Comparison of ENCODE assay signal across 8 cellular contexts in the genomic region with DNA sequence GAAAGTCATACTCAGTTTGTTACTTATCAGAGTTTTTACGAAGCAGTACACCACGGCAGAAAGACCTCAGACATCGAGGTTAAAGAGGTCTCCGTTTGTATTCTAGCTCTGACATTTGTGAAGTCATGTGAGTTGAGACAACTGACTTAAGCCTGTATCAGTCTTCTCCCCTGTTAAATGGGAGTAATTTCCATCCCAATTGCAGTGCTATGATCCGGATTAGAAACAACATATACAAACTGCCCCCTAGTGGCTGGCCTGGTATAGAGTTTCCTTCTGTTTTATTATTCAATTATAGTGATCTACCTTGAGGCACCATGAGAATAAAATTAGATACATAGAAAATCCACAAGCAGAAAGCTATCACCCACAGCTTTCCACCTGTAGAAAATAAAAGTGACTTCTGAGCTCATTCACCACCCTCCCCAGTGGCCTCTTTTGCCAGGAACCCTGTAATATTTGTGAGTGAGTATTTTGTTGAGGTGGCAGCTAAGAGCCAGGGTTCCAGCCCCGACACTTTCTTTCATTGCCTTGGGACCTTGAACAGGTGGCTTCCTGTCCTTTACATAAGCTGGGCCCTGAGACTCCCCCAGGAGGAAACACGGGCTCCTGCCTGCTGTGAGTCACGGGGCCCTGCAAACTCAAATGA.
DNase-seq lines count a peak whose midpoint lies in the region; ATAC-seq, FAIRE-seq and TF ChIP-seq lines count a peak whose summit lies in the region.

No MANE protein-coding gene starts in this region.

- no TSS peak for BruUV-seq in Caco-2 (replicated peaks; lab: Mats Ljungman, UMichigan)
- no TSS peak for BruUV-seq in HepG2 (replicated peaks; lab: Mats Ljungman, UMichigan)

- TF ChIP-seq CTCF in Caco-2 (IDR thresholded peaks at IDR 0.05; ENCODE audit: insufficient read depth in 1 of 2, low read depth in 1 of 2, low read length in 1 of 2, severe bottlenecking in 1 of 2, unreplicated experiment in 1 of 2) (peak; percentile 47 to 55), HEK293 (tag by site-specific recombination; IDR thresholded peaks at IDR 0.05) (no peak), HepG2 (CRISPR knock-in tag; IDR thresholded peaks at IDR 0.05) (peak; percentile 54)

- no peak for FAIRE-seq in HepG2 (lab: Jason Lieb, UNC)

- no peak for ATAC-seq in HepG2
- ATAC-seq in GM21360 (IDR thresholded peaks at IDR 0.05; ENCODE audit: unreplicated experiment) = no peak

- no peak for TF ChIP-seq EP300 in HepG2 (IDR thresholded peaks at IDR 0.05; ENCODE audit: low read depth in 2 of 2, low read length in 2 of 2)
- no peak for TF ChIP-seq EP300 in HepG2 (CRISPR knock-in tag; IDR thresholded peaks at IDR 0.05; ENCODE audit: borderline replicate concordance)

- no peaks in the 10 kb centered on the region for H3K9me3 Mint-ChIP-seq in Caco-2 (ENCODE audit: unreplicated experiment)

- H3K4me1 ChIP-seq in Caco-2 (no peaks in the 10 kb centered on the region), HEK293 (ENCODE audit: control insufficient read depth, insufficient read depth, low read length) (peaks cover 5% of the 10 kb centered on the region), HepG2 (ENCODE audit: insufficient read depth, low read length) (peaks cover 13% of the 10 kb centered on the region)

- DNase-seq in Caco-2 (peak in 1 of 2 experiments; percentile 28), HepG2 (ENCODE audit: low spot score) (peak; percentile 24), 8988T (no peak), GDM1 (lab: John Stamatoyannopoulos, UW) (no peak), posterior vena cava (ENCODE audit: low spot score) (no peak)
- peak; percentile 17 to 42 for DNase-seq in activated CD4-positive, alpha-beta T cell treated with anti-CD3 and anti-CD28 coated beads, Interleukin-2, amount 50 U/mL, for 48 hours

- H3K4me1 Mint-ChIP-seq in Caco-2 (ENCODE audit: low read depth, unreplicated experiment) = peaks cover 3% of the 10 kb centered on the region

- in situ Hi-C loops in HepG2 (cut with HindIII; ENCODE audit: extremely low pct_ligation_motif_present, low pct_unique_long_range_greater_than_20kb) = loop anchor here (25.0 kb wide), 1 partner anchor 598 kb away; no protein-coding TSS in a partner anchor

- CTCF ChIA-PET in Caco-2 (lab: Charles Lee) = no interaction called here
- CTCF ChIA-PET in HEK293 (lab: Yijun Ruan, JAX) = interaction anchor here (0.6 to 2.0 kb wide), 17 partner anchors 11 to 1574 kb away, joined by 3 to 9 read pairs (median 4); no protein-coding TSS in a partner anchor
- CTCF ChIA-PET in HepG2 (lab: Yijun Ruan, JAX; ENCODE audit: low intra/inter-chr PET ratio, low total read pairs) = interaction anchor here (1.1 to 1.5 kb wide), 2 partner anchors 592 to 596 kb away, joined by 3 to 6 read pairs; no protein-coding TSS in a partner anchor

- H4K20me1 ChIP-seq in HepG2 (ENCODE audit: insufficient read depth, low read length) = no peaks in the 10 kb centered on the region

- H2AFZ ChIP-seq in HepG2 (ENCODE audit: low read length) = no peak overlapping the region

- no peaks in the 10 kb centered on the region for H3K36me3 Mint-ChIP-seq in Caco-2 (ENCODE audit: insufficient read depth, unreplicated experiment)

- peaks cover 22% of the 10 kb centered on the region for H3K27me3 Mint-ChIP-seq in Caco-2 (ENCODE audit: insufficient read depth, unreplicated experiment)

- no peak overlapping the region for H3K4me2 ChIP-seq in HepG2 (ENCODE audit: low read depth, low read length)

- H3K36me3 ChIP-seq in Caco-2 (ENCODE audit: control insufficient read depth, insufficient read depth, low read length) (no peaks in the 10 kb centered on the region), HEK293 (ENCODE audit: control insufficient read depth in 2 of 2, insufficient read depth in 1 of 2, low read length in 2 of 2) (no peaks in the 10 kb centered on the region), HepG2 (replicated peaks in 1 of 2; ENCODE audit: control insufficient read depth in 1 of 2, insufficient read depth in 2 of 2, low read length in 2 of 2) (no peaks in the 10 kb centered on the region)

- no peak for TF ChIP-seq POLR2A in HepG2 (IDR thresholded peaks at IDR 0.05; ENCODE audit: insufficient read depth in 1 of 2, low read depth in 2 of 2, low read length in 2 of 2)

- no peak overlapping the region for H3K9ac ChIP-seq in HepG2 (ENCODE audit: insufficient read depth, low read depth, low read length)

- no peak overlapping the region for H3K27ac Mint-ChIP-seq in Caco-2 (ENCODE audit: unreplicated experiment)

- no peak overlapping the region for H3K4me3 Mint-ChIP-seq in Caco-2 (ENCODE audit: unreplicated experiment)

- no peak for TF ChIP-seq RAD21 in HepG2 (CRISPR knock-in tag; IDR thresholded peaks at IDR 0.05)

- H3K4me3 ChIP-seq in Caco-2 (ENCODE audit: low read depth, low read length) (no peak overlapping the region), HEK293 (ENCODE audit: low read depth, low read length) (no peak overlapping the region), HepG2 (replicated peaks in 1 of 3; ENCODE audit: insufficient read depth in 1 of 3, low read depth in 2 of 3, low read length in 3 of 3) (no peak overlapping the region)

- 11% methylated on average over 8 of the region's 8 CpGs for WGBS in HepG2 (ENCODE audit: low lambda C conversion rate)

- H3K27me3 ChIP-seq in Caco-2 (replicated peaks; ENCODE audit: control insufficient read depth, insufficient read depth, low read length) = no peaks in the 10 kb centered on the region
- peaks cover 0 to 3% of the 10 kb centered on the region in 2 experiments; a peak in 1 of 5 replicates for H3K27me3 ChIP-seq in HepG2 (ENCODE audit: control insufficient read depth in 1 of 2, insufficient read depth in 2 of 2, low read length in 2 of 2)

- H3K9me3 ChIP-seq in Caco-2 (no peaks in the 10 kb centered on the region), HEK293 (ENCODE audit: control insufficient read depth, insufficient read depth, low read depth, low read length) (no peaks in the 10 kb centered on the region), HepG2 (ENCODE audit: low read length) (no peaks in the 10 kb centered on the region)

- POLR2A ChIA-PET in Caco-2 (lab: Charles Lee) = no interaction called here
- POLR2A ChIA-PET in HEK293 (lab: Yijun Ruan, JAX) = no interaction called here
- POLR2A ChIA-PET in HepG2 (lab: Yijun Ruan, JAX) = no interaction called here

- intact Hi-C loops in Caco-2 (cut with micrococcal nuclease; ENCODE audit: unreplicated experiment) = loop anchor here (10.0 kb wide), 1 partner anchor 595 kb away; no protein-coding TSS in a partner anchor
- intact Hi-C loops in HepG2 (cut with micrococcal nuclease; ENCODE audit: unreplicated experiment) = loop anchor here (5.0 kb wide), 1 partner anchor 228 kb away; no protein-coding TSS in a partner anchor
- intact Hi-C loops in posterior vena cava (cut with DNase I) = no loop called here

- H3K27ac ChIP-seq in HEK293 (ENCODE audit: extremely low read depth, low read depth, low read length) (no peak overlapping the region), HepG2 (ENCODE audit: extremely low read length, insufficient read depth, low read length) (no peak overlapping the region)

- no peaks in the 10 kb centered on the region for H3K79me2 ChIP-seq in HepG2 (ENCODE audit: insufficient read depth, low read length)

TF ChIP-seq in HEK293, 187 proteins besides CTCF, POLR2A, EP300 and RAD21:
- TF ChIP-seq, protein P1, sequence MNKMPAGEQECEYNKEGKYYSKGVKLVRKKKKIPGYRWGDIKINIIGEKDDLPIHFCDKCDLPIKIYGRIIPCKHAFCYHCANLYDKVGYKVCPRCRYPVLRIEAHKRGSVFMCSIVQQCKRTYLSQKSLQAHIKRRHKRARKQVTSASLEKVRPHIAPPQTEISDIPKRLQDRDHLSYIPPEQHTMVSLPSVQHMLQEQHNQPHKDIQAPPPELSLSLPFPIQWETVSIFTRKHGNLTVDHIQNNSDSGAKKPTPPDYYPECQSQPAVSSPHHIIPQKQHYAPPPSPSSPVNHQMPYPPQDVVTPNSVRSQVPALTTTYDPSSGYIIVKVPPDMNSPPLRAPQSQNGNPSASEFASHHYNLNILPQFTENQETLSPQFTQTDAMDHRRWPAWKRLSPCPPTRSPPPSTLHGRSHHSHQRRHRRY (tag by site-specific recombination; IDR thresholded peaks at IDR 0.05) = no peak
- TF ChIP-seq ZNF654 (tag by site-specific recombination; IDR thresholded peaks at IDR 0.05; ENCODE audit: low read depth) = peak; percentile 17; the same call in 1 of the 2 replicates

TF ChIP-seq in HepG2, 621 proteins besides CTCF, POLR2A, EP300 and RAD21:
- TF ChIP-seq TAF1 (CRISPR knock-in tag; IDR thresholded peaks at IDR 0.05) = no peak
- no peak for TF ChIP-seq BORCS8-MEF2B (CRISPR knock-in tag; IDR thresholded peaks at IDR 0.05)
- TF ChIP-seq PHF5A (CRISPR knock-in tag; IDR thresholded peaks at IDR 0.05; ENCODE audit: low read depth, unreplicated experiment) = no peak
- no peak for TF ChIP-seq SRY (CRISPR knock-in tag; IDR thresholded peaks at IDR 0.05)
- peak; percentile 52 for TF ChIP-seq STAG1 (CRISPR knock-in tag; IDR thresholded peaks at IDR 0.05)
- TF ChIP-seq SMC3 (IDR thresholded peaks at IDR 0.05; ENCODE audit: low read length) = peak; percentile 40; the same call in 1 of the 2 replicates
- TF ChIP-seq ZNF629 (CRISPR knock-in tag; conservative IDR thresholded peaks at IDR 0.05) = peak; percentile 85
- TF ChIP-seq ZMYM2 (CRISPR knock-in tag; IDR thresholded peaks at IDR 0.05) = no peak

Comparison
In these comparisons a context has a peak if more than half of its experiments do, and no peak if none do; other contexts are left out.
1. DNase-seq: peak in activated CD4-positive, alpha-beta T cell treated with anti-CD3 and anti-CD28 coated beads, Interleukin-2, amount 50 U/mL, for 48 hours (2 of 2) and HepG2 (single experiment); none in 8988T (single experiment), GDM1 (single experiment) and posterior vena cava (single experiment).
2. intact Hi-C loops: an anchor here in Caco-2 (10.0 kb wide) and HepG2 (5.0 kb wide); none called in posterior vena cava.